8 cellular contexts compared by ENCODE assay signal in genomic region chr5:172283020-172283861, GRCh38. TPM values are rescaled to one million over a fixed set of nuclear protein-coding genes. Genes with fewer than 3 reads are reported as not detected.
DNase-seq lines count a peak whose midpoint lies in the region; ATAC-seq and TF ChIP-seq lines count a peak whose summit lies in the region.

Gene UBTD2 (minus strand): TSS chr5:172283764. CDS start chr5:172283665, 99 bp downstream.

- H3K4me1 ChIP-seq in ACC112 (ENCODE audit: control insufficient read depth, insufficient read depth, low read length, unreplicated experiment), result peaks cover 29% of the 10 kb centered on the region
- no peaks in the 10 kb centered on the region for H3K4me1 ChIP-seq in ectodermal cell (ENCODE audit: control insufficient read depth, insufficient read depth, low read length)
- H3K4me1 ChIP-seq in lower lobe of right lung, result peaks cover 20% of the 10 kb centered on the region

- peak; percentile 57 for TF ChIP-seq CTCF in lower lobe of right lung (IDR thresholded peaks at IDR 0.05)

- WGBS in ectodermal cell, 2 experiments, result 0 to 1% methylated on average over 87 of the region's 87 CpGs

- peak within 1 kb of the TSS; percentile 97 for H2AFZ ChIP-seq in ACC112 (ENCODE audit: low read length, unreplicated experiment)

- H3K27ac ChIP-seq in ACC112 (ENCODE audit: low read depth, low read length) (peak within 1 kb of the TSS; percentile 68), ectodermal cell (ENCODE audit: insufficient read depth, low read depth, low read length, poor library complexity, severe bottlenecking) (peak within 1 kb of the TSS; percentile 96), lower lobe of right lung (peak within 1 kb of the TSS; percentile 88)

- H3K36me3 ChIP-seq in ACC112 (ENCODE audit: insufficient read depth, low read length), result no peaks in the 10 kb centered on the region
- no peaks in the 10 kb centered on the region for H3K36me3 ChIP-seq in ectodermal cell (ENCODE audit: control insufficient read depth, insufficient read depth, low read length)
- no peaks in the 10 kb centered on the region for H3K36me3 ChIP-seq in lower lobe of right lung

- H3K79me2 ChIP-seq in ACC112 (ENCODE audit: control insufficient read depth, insufficient read depth, low read length, unreplicated experiment), result peaks cover 50% of the 10 kb centered on the region

- peak; percentile 89 for ATAC-seq in GM18520 (IDR thresholded peaks at IDR 0.05; ENCODE audit: unreplicated experiment)
- ATAC-seq in HG03066 (IDR thresholded peaks at IDR 0.05; ENCODE audit: low read depth, unreplicated experiment), result peak; percentile 87
- ATAC-seq in lower lobe of right lung, result peak; percentile 89 to 93

- no peaks in the 10 kb centered on the region for H3K9me3 ChIP-seq in ectodermal cell (ENCODE audit: control insufficient read depth, low read length)
- H3K9me3 ChIP-seq in lower lobe of right lung, result no peaks in the 10 kb centered on the region

- H3K27me3 ChIP-seq in ACC112 (ENCODE audit: insufficient read depth, low read length), result no peaks in the 10 kb centered on the region
- H3K27me3 ChIP-seq in ectodermal cell (ENCODE audit: control insufficient read depth, insufficient read depth, low read length, poor library complexity, severe bottlenecking), result peaks cover 5% of the 10 kb centered on the region
- no peaks in the 10 kb centered on the region for H3K27me3 ChIP-seq in lower lobe of right lung (ENCODE audit: low read depth)

- intact Hi-C loops in lower lobe of right lung (cut with DNase I), result no loop called here

- peak within 1 kb of the TSS; percentile 97 for H3K4me3 ChIP-seq in ACC112 (ENCODE audit: low read depth, low read length)
- peak within 1 kb of the TSS; percentile 76 for H3K4me3 ChIP-seq in ectodermal cell (ENCODE audit: insufficient read depth, low read depth, low read length)
- H3K4me3 ChIP-seq in lower lobe of right lung, result peak within 1 kb of the TSS; percentile 92

- DNase-seq in NCI-H446 treated with DMSO at 0.1 percent for 48 hours (lab: John Stamatoyannopoulos, UW), result peak; percentile 55
- peak; percentile 63 to 64 for DNase-seq in activated CD4-positive, alpha-beta T cell treated with anti-CD3 and anti-CD28 coated beads, Interleukin-2, amount 50 U/mL, for 4 hours
- DNase-seq in lower lobe of right lung, result peak; percentile 88
- peak; percentile 46 to 76 (median 48) for DNase-seq in stimulated activated CD4-positive, alpha-beta T cell treated with anti-CD3 and anti-CD28 coated beads, TNF-alpha, amount 100 ng/mL, for 24 hours (ENCODE audit: low read depth in 3 of 3)

RNA-seq across cellular contexts. Expression of gene UBTD2, which starts in this region (rescaled TPM):
- 65.0 TPM for polyA plus RNA-seq in ectodermal cell (2013, experiment 1 of 4)
- polyA plus RNA-seq in ectodermal cell (2013, experiment 2 of 4), result 75.4 TPM
- polyA plus RNA-seq in ectodermal cell (2013, experiment 3 of 4), result 57.9 TPM
- polyA plus RNA-seq in ectodermal cell (2013, experiment 4 of 4), result 63.6 TPM
- total RNA-seq in lower lobe of right lung, result 15.8 TPM

Comparison
In these comparisons a context has a peak if more than half of its experiments do, and no peak if none do; other contexts are left out.
1. Peak in every context shown above with its lines: DNase-seq, ATAC-seq, H3K4me3 ChIP-seq and H3K27ac ChIP-seq.